In the genomic region with DNA sequence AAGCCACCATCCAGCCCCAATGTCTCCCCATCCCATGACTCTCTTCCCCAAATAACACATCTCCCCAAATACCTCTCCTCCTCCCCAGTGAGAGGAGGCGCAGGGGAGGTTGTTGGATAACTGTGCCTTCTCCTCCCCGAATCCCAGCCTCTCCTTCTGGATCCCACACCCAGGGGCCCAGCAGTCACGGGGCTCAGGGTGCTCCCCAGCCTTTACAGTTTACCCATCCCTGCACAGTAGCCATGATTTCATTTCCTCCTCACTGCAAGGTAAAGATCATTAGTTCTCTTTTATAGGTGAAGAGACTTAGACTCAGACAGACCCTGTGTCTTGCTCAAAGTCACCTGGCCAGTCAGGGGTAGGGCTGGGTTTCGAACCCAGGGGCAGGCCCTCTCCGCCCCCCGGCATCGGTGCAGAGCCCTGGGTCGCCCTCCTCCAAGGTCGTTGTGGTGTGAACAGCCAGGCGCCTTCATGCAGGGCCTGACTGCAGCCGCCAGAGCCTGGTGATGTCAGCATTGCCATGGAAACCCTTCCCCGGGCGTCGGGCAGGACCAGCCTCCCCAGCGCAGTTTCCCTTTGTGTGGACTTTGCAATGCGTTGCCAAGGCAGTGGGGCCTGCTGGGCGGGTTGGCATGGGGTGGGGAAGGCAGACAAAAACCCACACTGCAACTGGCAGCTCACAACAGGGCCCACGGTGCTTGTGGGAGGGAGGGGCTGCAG, we compare ENCODE assay signal across 8 cellular contexts. TPM values are rescaled to one million over a fixed set of nuclear protein-coding genes. Genes with fewer than 3 reads are reported as not detected.
DNase-seq lines count a peak whose midpoint lies in the region; ATAC-seq and TF ChIP-seq lines count a peak whose summit lies in the region.

No MANE protein-coding gene starts in this region.

- DNase-seq in NCI-H1105 treated with DMSO at 0.1 percent for 48 hours (lab: John Stamatoyannopoulos, UW) (peak; percentile 94), T-helper 1 cell (peak; percentile 64 to 88 (median 80)), amygdala (lab: John Stamatoyannopoulos, UW) (peak; percentile 43 to 99 (median 94)), Right ventricle myocardium inferior (ENCODE audit: missing footprints) (peak; percentile 90), thoracic aorta (ENCODE audit: low spot score) (peak; percentile 79)

- TF ChIP-seq CTCF in parathyroid adenoma (IDR thresholded peaks at IDR 0.05) (no peak), thoracic aorta (IDR thresholded peaks at IDR 0.05) (no peak)

- peak overlapping the region; percentile 30 for H2AFZ ChIP-seq in parathyroid adenoma

- H3K36me3 ChIP-seq in parathyroid adenoma (ENCODE audit: control insufficient read depth, insufficient read depth, low read length) (no peaks in the 10 kb centered on the region), thoracic aorta (no peaks in the 10 kb centered on the region)

- no peak overlapping the region for H3K9ac ChIP-seq in parathyroid adenoma

- H3K9me3 ChIP-seq in parathyroid adenoma (ENCODE audit: control insufficient read depth, low read length) (no peaks in the 10 kb centered on the region), thoracic aorta (no peaks in the 10 kb centered on the region)

- TF ChIP-seq POLR2A in GM18505 (IDR thresholded peaks at IDR 0.05; ENCODE audit: borderline replicate concordance, extremely low read depth, insufficient read depth, insufficient read length), result no peak

- H3K27me3 ChIP-seq in parathyroid adenoma (ENCODE audit: control insufficient read depth, insufficient read depth, low read length) (no peaks in the 10 kb centered on the region), thoracic aorta (replicated peaks; ENCODE audit: insufficient read depth) (no peaks in the 10 kb centered on the region)

- H3K79me2 ChIP-seq in parathyroid adenoma, result peaks cover 2% of the 10 kb centered on the region

- H3K4me1 ChIP-seq in parathyroid adenoma, result peaks cover 49% of the 10 kb centered on the region
- H3K4me1 ChIP-seq in thoracic aorta (ENCODE audit: control insufficient read depth in 1 of 2, low read depth in 2 of 2), result peaks cover 12 to 24% of the 10 kb centered on the region in 2 donors

- intact Hi-C loops in Right ventricle myocardium inferior (cut with DNase I), result no loop called here

- peak; percentile 48 for ATAC-seq in GM18505 (IDR thresholded peaks at IDR 0.05; ENCODE audit: unreplicated experiment)
- ATAC-seq in Right ventricle myocardium inferior, result peak; percentile 88
- ATAC-seq in thoracic aorta (ENCODE audit: insufficient number of reproducible peaks, low FRiP score, low read depth), result peak; percentile 90
- no peak for ATAC-seq in GM18519 (IDR thresholded peaks at IDR 0.05; ENCODE audit: low FRiP score, unreplicated experiment)

- peak overlapping the region; percentile 52 for H3K4me2 ChIP-seq in parathyroid adenoma (ENCODE audit: low read length)

- H3K27ac ChIP-seq in parathyroid adenoma (peak overlapping the region; percentile 93), thoracic aorta (peak overlapping the region; percentile 54 to 78)

- H3K4me3 ChIP-seq in parathyroid adenoma (ENCODE audit: low read depth, low read length) (peak overlapping the region; percentile 30), thoracic aorta (peak overlapping the region; percentile 48)

RNA-seq across cellular contexts. Expression of gene TOB1, which starts 53.3 kb away (rescaled TPM):
- 83.3 TPM for total RNA-seq in Right ventricle myocardium inferior
- total RNA-seq in thoracic aorta, result 10 to 100 TPM; 19.8 to 24.3 TPM
